In the genomic region with DNA sequence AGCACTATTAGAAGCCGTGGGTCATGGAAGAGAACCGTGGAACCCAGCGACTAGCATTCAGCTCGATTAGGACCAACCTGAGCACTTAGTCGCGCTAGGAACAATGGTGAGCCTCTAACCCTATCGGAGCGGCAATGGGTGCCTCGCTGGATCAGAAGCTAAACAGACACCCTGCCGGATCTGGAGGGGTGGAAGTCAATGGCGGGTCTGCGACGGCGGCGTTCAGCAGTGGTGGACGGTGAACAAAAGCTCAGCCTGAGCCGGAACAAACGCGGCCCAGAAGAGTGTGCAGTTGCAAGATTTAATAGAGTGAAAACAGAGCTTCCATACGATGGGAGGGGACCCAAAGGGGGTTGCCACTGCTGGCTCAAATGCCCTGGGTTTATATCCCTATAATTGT, we compare ENCODE assay signal across 2 cellular contexts.
TF ChIP-seq lines count a peak whose summit lies in the region.

No MANE protein-coding gene starts in this region.

TF ChIP-seq in GM23338, 12 proteins besides CTCF, POLR2A, EP300 and RAD21:
- TF ChIP-seq, protein P1, sequence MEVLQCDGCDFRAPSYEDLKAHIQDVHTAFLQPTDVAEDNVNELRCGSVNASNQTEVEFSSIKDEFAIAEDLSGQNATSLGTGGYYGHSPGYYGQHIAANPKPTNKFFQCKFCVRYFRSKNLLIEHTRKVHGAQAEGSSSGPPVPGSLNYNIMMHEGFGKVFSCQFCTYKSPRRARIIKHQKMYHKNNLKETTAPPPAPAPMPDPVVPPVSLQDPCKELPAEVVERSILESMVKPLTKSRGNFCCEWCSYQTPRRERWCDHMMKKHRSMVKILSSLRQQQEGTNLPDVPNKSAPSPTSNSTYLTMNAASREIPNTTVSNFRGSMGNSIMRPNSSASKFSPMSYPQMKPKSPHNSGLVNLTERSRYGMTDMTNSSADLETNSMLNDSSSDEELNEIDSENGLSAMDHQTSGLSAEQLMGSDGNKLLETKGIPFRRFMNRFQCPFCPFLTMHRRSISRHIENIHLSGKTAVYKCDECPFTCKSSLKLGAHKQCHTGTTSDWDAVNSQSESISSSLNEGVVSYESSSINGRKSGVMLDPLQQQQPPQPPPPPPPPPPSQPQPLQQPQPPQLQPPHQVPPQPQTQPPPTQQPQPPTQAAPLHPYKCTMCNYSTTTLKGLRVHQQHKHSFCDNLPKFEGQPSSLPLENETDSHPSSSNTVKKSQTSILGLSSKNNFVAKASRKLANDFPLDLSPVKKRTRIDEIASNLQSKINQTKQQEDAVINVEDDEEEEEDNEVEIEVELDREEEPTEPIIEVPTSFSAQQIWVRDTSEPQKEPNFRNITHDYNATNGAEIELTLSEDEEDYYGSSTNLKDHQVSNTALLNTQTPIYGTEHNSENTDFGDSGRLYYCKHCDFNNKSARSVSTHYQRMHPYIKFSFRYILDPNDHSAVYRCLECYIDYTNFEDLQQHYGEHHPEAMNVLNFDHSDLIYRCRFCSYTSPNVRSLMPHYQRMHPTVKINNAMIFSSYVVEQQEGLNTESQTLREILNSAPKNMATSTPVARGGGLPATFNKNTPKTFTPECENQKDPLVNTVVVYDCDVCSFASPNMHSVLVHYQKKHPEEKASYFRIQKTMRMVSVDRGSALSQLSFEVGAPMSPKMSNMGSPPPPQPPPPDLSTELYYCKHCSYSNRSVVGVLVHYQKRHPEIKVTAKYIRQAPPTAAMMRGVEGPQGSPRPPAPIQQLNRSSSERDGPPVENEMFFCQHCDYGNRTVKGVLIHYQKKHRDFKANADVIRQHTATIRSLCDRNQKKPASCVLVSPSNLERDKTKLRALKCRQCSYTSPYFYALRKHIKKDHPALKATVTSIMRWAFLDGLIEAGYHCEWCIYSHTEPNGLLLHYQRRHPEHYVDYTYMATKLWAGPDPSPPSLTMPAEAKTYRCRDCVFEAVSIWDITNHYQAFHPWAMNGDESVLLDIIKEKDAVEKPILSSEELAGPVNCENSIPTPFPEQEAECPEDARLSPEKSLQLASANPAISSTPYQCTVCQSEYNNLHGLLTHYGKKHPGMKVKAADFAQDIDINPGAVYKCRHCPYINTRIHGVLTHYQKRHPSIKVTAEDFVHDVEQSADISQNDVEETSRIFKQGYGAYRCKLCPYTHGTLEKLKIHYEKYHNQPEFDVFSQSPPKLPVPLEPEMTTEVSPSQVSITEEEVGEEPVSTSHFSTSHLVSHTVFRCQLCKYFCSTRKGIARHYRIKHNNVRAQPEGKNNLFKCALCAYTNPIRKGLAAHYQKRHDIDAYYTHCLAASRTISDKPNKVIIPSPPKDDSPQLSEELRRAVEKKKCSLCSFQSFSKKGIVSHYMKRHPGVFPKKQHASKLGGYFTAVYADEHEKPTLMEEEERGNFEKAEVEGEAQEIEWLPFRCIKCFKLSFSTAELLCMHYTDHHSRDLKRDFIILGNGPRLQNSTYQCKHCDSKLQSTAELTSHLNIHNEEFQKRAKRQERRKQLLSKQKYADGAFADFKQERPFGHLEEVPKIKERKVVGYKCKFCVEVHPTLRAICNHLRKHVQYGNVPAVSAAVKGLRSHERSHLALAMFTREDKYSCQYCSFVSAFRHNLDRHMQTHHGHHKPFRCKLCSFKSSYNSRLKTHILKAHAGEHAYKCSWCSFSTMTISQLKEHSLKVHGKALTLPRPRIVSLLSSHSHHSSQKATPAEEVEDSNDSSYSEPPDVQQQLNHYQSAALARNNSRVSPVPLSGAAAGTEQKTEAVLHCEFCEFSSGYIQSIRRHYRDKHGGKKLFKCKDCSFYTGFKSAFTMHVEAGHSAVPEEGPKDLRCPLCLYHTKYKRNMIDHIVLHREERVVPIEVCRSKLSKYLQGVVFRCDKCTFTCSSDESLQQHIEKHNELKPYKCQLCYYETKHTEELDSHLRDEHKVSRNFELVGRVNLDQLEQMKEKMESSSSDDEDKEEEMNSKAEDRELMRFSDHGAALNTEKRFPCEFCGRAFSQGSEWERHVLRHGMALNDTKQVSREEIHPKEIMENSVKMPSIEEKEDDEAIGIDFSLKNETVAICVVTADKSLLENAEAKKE (CRISPR knock-in tag; IDR thresholded peaks at IDR 0.05) = no peak

TF ChIP-seq in H1, 55 proteins besides CTCF, POLR2A, EP300 and RAD21:
- TF ChIP-seq, protein P2, sequence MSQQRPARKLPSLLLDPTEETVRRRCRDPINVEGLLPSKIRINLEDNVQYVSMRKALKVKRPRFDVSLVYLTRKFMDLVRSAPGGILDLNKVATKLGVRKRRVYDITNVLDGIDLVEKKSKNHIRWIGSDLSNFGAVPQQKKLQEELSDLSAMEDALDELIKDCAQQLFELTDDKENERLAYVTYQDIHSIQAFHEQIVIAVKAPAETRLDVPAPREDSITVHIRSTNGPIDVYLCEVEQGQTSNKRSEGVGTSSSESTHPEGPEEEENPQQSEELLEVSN (IDR thresholded peaks at IDR 0.05) = no peak
- TF ChIP-seq, protein P3, sequence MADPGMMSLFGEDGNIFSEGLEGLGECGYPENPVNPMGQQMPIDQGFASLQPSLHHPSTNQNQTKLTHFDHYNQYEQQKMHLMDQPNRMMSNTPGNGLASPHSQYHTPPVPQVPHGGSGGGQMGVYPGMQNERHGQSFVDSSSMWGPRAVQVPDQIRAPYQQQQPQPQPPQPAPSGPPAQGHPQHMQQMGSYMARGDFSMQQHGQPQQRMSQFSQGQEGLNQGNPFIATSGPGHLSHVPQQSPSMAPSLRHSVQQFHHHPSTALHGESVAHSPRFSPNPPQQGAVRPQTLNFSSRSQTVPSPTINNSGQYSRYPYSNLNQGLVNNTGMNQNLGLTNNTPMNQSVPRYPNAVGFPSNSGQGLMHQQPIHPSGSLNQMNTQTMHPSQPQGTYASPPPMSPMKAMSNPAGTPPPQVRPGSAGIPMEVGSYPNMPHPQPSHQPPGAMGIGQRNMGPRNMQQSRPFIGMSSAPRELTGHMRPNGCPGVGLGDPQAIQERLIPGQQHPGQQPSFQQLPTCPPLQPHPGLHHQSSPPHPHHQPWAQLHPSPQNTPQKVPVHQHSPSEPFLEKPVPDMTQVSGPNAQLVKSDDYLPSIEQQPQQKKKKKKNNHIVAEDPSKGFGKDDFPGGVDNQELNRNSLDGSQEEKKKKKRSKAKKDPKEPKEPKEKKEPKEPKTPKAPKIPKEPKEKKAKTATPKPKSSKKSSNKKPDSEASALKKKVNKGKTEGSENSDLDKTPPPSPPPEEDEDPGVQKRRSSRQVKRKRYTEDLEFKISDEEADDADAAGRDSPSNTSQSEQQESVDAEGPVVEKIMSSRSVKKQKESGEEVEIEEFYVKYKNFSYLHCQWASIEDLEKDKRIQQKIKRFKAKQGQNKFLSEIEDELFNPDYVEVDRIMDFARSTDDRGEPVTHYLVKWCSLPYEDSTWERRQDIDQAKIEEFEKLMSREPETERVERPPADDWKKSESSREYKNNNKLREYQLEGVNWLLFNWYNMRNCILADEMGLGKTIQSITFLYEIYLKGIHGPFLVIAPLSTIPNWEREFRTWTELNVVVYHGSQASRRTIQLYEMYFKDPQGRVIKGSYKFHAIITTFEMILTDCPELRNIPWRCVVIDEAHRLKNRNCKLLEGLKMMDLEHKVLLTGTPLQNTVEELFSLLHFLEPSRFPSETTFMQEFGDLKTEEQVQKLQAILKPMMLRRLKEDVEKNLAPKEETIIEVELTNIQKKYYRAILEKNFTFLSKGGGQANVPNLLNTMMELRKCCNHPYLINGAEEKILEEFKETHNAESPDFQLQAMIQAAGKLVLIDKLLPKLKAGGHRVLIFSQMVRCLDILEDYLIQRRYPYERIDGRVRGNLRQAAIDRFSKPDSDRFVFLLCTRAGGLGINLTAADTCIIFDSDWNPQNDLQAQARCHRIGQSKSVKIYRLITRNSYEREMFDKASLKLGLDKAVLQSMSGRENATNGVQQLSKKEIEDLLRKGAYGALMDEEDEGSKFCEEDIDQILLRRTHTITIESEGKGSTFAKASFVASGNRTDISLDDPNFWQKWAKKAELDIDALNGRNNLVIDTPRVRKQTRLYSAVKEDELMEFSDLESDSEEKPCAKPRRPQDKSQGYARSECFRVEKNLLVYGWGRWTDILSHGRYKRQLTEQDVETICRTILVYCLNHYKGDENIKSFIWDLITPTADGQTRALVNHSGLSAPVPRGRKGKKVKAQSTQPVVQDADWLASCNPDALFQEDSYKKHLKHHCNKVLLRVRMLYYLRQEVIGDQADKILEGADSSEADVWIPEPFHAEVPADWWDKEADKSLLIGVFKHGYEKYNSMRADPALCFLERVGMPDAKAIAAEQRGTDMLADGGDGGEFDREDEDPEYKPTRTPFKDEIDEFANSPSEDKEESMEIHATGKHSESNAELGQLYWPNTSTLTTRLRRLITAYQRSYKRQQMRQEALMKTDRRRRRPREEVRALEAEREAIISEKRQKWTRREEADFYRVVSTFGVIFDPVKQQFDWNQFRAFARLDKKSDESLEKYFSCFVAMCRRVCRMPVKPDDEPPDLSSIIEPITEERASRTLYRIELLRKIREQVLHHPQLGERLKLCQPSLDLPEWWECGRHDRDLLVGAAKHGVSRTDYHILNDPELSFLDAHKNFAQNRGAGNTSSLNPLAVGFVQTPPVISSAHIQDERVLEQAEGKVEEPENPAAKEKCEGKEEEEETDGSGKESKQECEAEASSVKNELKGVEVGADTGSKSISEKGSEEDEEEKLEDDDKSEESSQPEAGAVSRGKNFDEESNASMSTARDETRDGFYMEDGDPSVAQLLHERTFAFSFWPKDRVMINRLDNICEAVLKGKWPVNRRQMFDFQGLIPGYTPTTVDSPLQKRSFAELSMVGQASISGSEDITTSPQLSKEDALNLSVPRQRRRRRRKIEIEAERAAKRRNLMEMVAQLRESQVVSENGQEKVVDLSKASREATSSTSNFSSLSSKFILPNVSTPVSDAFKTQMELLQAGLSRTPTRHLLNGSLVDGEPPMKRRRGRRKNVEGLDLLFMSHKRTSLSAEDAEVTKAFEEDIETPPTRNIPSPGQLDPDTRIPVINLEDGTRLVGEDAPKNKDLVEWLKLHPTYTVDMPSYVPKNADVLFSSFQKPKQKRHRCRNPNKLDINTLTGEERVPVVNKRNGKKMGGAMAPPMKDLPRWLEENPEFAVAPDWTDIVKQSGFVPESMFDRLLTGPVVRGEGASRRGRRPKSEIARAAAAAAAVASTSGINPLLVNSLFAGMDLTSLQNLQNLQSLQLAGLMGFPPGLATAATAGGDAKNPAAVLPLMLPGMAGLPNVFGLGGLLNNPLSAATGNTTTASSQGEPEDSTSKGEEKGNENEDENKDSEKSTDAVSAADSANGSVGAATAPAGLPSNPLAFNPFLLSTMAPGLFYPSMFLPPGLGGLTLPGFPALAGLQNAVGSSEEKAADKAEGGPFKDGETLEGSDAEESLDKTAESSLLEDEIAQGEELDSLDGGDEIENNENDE (IDR thresholded peaks at IDR 0.05; ENCODE audit: insufficient replicate concordance, low read length) = no peak
- TF ChIP-seq NANOG (IDR thresholded peaks at IDR 0.05; ENCODE audit: insufficient read depth, low read depth, low read length, poor library complexity, severe bottlenecking) (no peak), HDAC2 (IDR thresholded peaks at IDR 0.05; ENCODE audit: borderline replicate concordance in 1 of 2, low read depth in 2 of 2, low read length in 2 of 2) (no peak), BRCA1 (IDR thresholded peaks at IDR 0.05; ENCODE audit: low read depth, low read length) (no peak), YY1 (IDR thresholded peaks at IDR 0.05; ENCODE audit: low read depth, low read length) (no peak), SP1 (IDR thresholded peaks at IDR 0.05; ENCODE audit: low read depth, low read length) (no peak), CTBP2 (IDR thresholded peaks at IDR 0.05; ENCODE audit: borderline replicate concordance, insufficient read depth, insufficient read length, low read length) (no peak), POLR2AphosphoS5 (IDR thresholded peaks at IDR 0.05; ENCODE audit: low read depth, low read length) (no peak), RXRA (IDR thresholded peaks at IDR 0.05; ENCODE audit: insufficient read depth, low read depth, low read length) (no peak), ZNF274 (IDR thresholded peaks at IDR 0.05; ENCODE audit: borderline replicate concordance, extremely low read depth, low read length) (no peak), TCF12 (IDR thresholded peaks at IDR 0.05; ENCODE audit: low read depth, low read length) (no peak), RNF2 (IDR thresholded peaks at IDR 0.05; ENCODE audit: borderline replicate concordance, low read depth, low read length, missing control alignments, poor library complexity, severe bottlenecking) (no peak), CREB1 (IDR thresholded peaks at IDR 0.05) (no peak), POU5F1 (IDR thresholded peaks at IDR 0.05; ENCODE audit: low read depth, low read length) (no peak)
- TF ChIP-seq, protein P4, sequence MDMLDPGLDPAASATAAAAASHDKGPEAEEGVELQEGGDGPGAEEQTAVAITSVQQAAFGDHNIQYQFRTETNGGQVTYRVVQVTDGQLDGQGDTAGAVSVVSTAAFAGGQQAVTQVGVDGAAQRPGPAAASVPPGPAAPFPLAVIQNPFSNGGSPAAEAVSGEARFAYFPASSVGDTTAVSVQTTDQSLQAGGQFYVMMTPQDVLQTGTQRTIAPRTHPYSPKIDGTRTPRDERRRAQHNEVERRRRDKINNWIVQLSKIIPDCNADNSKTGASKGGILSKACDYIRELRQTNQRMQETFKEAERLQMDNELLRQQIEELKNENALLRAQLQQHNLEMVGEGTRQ (IDR thresholded peaks at IDR 0.05; ENCODE audit: low read length) = no peak
- TF ChIP-seq, protein P5, sequence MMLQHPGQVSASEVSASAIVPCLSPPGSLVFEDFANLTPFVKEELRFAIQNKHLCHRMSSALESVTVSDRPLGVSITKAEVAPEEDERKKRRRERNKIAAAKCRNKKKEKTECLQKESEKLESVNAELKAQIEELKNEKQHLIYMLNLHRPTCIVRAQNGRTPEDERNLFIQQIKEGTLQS (IDR thresholded peaks at IDR 0.05; ENCODE audit: insufficient read depth, low read depth, low read length) = no peak
